Comparison of ENCODE assay signal across 8 cellular contexts in genomic region chr9:35905912-35906679, GRCh38. TPM values are rescaled to one million over a fixed set of nuclear protein-coding genes. Genes with fewer than 3 reads are reported as not detected.
A peak's percentile ranks its signal among the peaks of the same experiment; 100 is the strongest.
DNase-seq lines count a peak whose midpoint lies in the region; ATAC-seq, FAIRE-seq and TF ChIP-seq lines count a peak whose summit lies in the region.

Gene HRCT1, plus strand, starts transcription at chr9:35906202. Its CDS starts 86 bp downstream, at chr9:35906288.

- peak within 1 kb of the TSS in 3 of 4 donors; percentile 22 to 56 (median 25) for H3K4me3 ChIP-seq in esophagus squamous epithelium
- H3K4me3 ChIP-seq in neural progenitor cell = no peak within 1 kb of the TSS

- TF ChIP-seq CTCF in esophagus squamous epithelium (IDR thresholded peaks at IDR 0.05) (no peak), neural progenitor cell (IDR thresholded peaks at IDR 0.05) (no peak)

- peak in 1 of 4 donors; percentile 30 for TF ChIP-seq POLR2A in esophagus squamous epithelium (IDR thresholded peaks at IDR 0.05)

- POLR2A ChIA-PET in activated CD4-positive, alpha-beta T cell treated with anti-CD3 and anti-CD28 coated beads for 36 hours (lab: Charles Lee) = interaction anchor here (0.6 to 0.9 kb wide), 3 partner anchors 39 to 212 kb away, joined by 3 read pairs; partner anchors contain the start of gene CREB3

- H3K9me3 ChIP-seq in esophagus squamous epithelium (no peaks in the 10 kb centered on the region), neural progenitor cell (ENCODE audit: low read depth) (no peaks in the 10 kb centered on the region)

- ATAC-seq in activated CD4-positive, alpha-beta T cell treated with anti-CD3 and anti-CD28 coated beads for 36 hours = no peak
- ATAC-seq in activated T-cell treated with anti-CD3 and anti-CD28 coated beads, Interleukin-2, amount 50 U/mL, for 4 hours = no peak
- no peak for ATAC-seq in HG02588 (IDR thresholded peaks at IDR 0.05; ENCODE audit: unreplicated experiment)

- peaks cover 52% of the 10 kb centered on the region for H3K4me1 Mint-ChIP-seq in neural progenitor cell
- peaks cover 51% of the 10 kb centered on the region for H3K4me1 Mint-ChIP-seq in activated CD4-positive, alpha-beta T cell treated with anti-CD3 and anti-CD28 coated beads for 36 hours
- H3K4me1 Mint-ChIP-seq in activated T-cell treated with anti-CD3 and anti-CD28 coated beads, Interleukin-2, amount 50 U/mL, for 4 hours (ENCODE audit: low read depth) = peaks cover 54% of the 10 kb centered on the region

- no peaks in the 10 kb centered on the region for H3K27me3 Mint-ChIP-seq in neural progenitor cell (ENCODE audit: insufficient read depth, low read depth)
- no peaks in the 10 kb centered on the region for H3K27me3 Mint-ChIP-seq in activated CD4-positive, alpha-beta T cell treated with anti-CD3 and anti-CD28 coated beads for 36 hours
- peaks cover 2% of the 10 kb centered on the region for H3K27me3 Mint-ChIP-seq in activated T-cell treated with anti-CD3 and anti-CD28 coated beads, Interleukin-2, amount 50 U/mL, for 4 hours (ENCODE audit: low read depth)

- H3K4me1 ChIP-seq in esophagus squamous epithelium (peaks cover 45 to 82% (median 58%) of the 10 kb centered on the region in 3 donors), neural progenitor cell (peaks cover 22% of the 10 kb centered on the region)

- peaks cover 7% of the 10 kb centered on the region for H3F3A ChIP-seq in neural progenitor cell (ENCODE audit: low read depth)

- intact Hi-C loops in esophagus squamous epithelium (cut with DNase I) = no loop called here
- intact Hi-C loops in activated CD4-positive, alpha-beta T cell treated with anti-CD3 and anti-CD28 coated beads for 36 hours (cut with DNase I, micrococcal nuclease) = no loop called here

- H3K36me3 ChIP-seq in esophagus squamous epithelium (no peaks in the 10 kb centered on the region), neural progenitor cell (no peaks in the 10 kb centered on the region)

- H3K9me3 Mint-ChIP-seq in neural progenitor cell = no peaks in the 10 kb centered on the region
- no peaks in the 10 kb centered on the region for H3K9me3 Mint-ChIP-seq in activated CD4-positive, alpha-beta T cell treated with anti-CD3 and anti-CD28 coated beads for 36 hours (ENCODE audit: low read depth)
- no peaks in the 10 kb centered on the region for H3K9me3 Mint-ChIP-seq in activated T-cell treated with anti-CD3 and anti-CD28 coated beads, Interleukin-2, amount 50 U/mL, for 4 hours

- FAIRE-seq in RCC 7860 (lab: Jason Lieb, UNC) = peak; percentile 87

- peak within 1 kb of the TSS; percentile 92 for H2AFZ ChIP-seq in neural progenitor cell (replicated peaks)

- H3K27ac ChIP-seq in esophagus squamous epithelium (peak within 1 kb of the TSS; percentile 69 to 95 (median 90)), neural progenitor cell (no peak within 1 kb of the TSS)

- peaks cover 0 to 12% (median 0%) of the 10 kb centered on the region in 4 donors for H3K27me3 ChIP-seq in esophagus squamous epithelium
- peaks cover 14% of the 10 kb centered on the region for H3K27me3 ChIP-seq in neural progenitor cell

- no peak within 1 kb of the TSS for H3K9ac ChIP-seq in neural progenitor cell

- H3K27ac Mint-ChIP-seq in neural progenitor cell = peak within 1 kb of the TSS; percentile 98
- no peak within 1 kb of the TSS for H3K27ac Mint-ChIP-seq in activated CD4-positive, alpha-beta T cell treated with anti-CD3 and anti-CD28 coated beads for 36 hours

- CTCF ChIA-PET in activated CD4-positive, alpha-beta T cell treated with anti-CD3 and anti-CD28 coated beads for 36 hours (lab: Charles Lee) = interaction anchor here (1.0 to 6.6 kb wide), 4 partner anchors 19 to 39 kb away, joined by 3 to 69 read pairs (median 5); no protein-coding TSS in a partner anchor

- DNase-seq in ELR (ENCODE audit: low read depth) = peak; percentile 92
- DNase-seq in RCC 7860 (ENCODE audit: low spot score) = peak; percentile 88
- DNase-seq in esophagus squamous epithelium (lab: John Stamatoyannopoulos, UW) = no peak
- no peak for DNase-seq in neural progenitor cell (ENCODE audit: low spot score)
- no peak for DNase-seq in activated CD4-positive, alpha-beta T cell treated with anti-CD3 and anti-CD28 coated beads for 36 hours
- no peak for DNase-seq in activated T-cell treated with anti-CD3 and anti-CD28 coated beads, Interleukin-2, amount 50 U/mL, for 4 hours
- DNase-seq in NCI-H82 treated with DMSO at 0.1 percent for 48 hours (lab: John Stamatoyannopoulos, UW; ENCODE audit: unreplicated experiment) = no peak

- peak within 1 kb of the TSS; percentile 69 for H3K4me3 Mint-ChIP-seq in neural progenitor cell
- H3K4me3 Mint-ChIP-seq in activated CD4-positive, alpha-beta T cell treated with anti-CD3 and anti-CD28 coated beads for 36 hours = no peak within 1 kb of the TSS
- no peak within 1 kb of the TSS for H3K4me3 Mint-ChIP-seq in activated T-cell treated with anti-CD3 and anti-CD28 coated beads, Interleukin-2, amount 50 U/mL, for 4 hours

- no peaks in the 10 kb centered on the region for H3K79me2 ChIP-seq in neural progenitor cell (ENCODE audit: low read depth)

- H4K20me1 ChIP-seq in neural progenitor cell (ENCODE audit: low read depth) = no peaks in the 10 kb centered on the region

- peak within 1 kb of the TSS; percentile 48 for H3K4me2 ChIP-seq in neural progenitor cell

- no peaks in the 10 kb centered on the region for H3K36me3 Mint-ChIP-seq in neural progenitor cell
- no peaks in the 10 kb centered on the region for H3K36me3 Mint-ChIP-seq in activated CD4-positive, alpha-beta T cell treated with anti-CD3 and anti-CD28 coated beads for 36 hours (ENCODE audit: low read depth)
- no peaks in the 10 kb centered on the region for H3K36me3 Mint-ChIP-seq in activated T-cell treated with anti-CD3 and anti-CD28 coated beads, Interleukin-2, amount 50 U/mL, for 4 hours (ENCODE audit: insufficient read depth)

- 28 to 37% methylated on average over 4 to 9 of the region's 30 CpGs for WGBS in esophagus squamous epithelium, 2 donors

RNA-seq across cellular contexts. Expression of gene HRCT1, which starts in this region (rescaled TPM):
- 1 to 10 TPM in 1 of 4 donors, under 1 TPM in 1, not detected in 2; 0.70 to 4.6 TPM for total RNA-seq in esophagus squamous epithelium
- not detected in 2 replicates for total RNA-seq in neural progenitor cell (ENCODE audit: low replicate concordance)
- total RNA-seq in activated CD4-positive, alpha-beta T cell treated with anti-CD3 and anti-CD28 coated beads for 36 hours = not detected
- not detected for total RNA-seq in activated T-cell treated with anti-CD3 and anti-CD28 coated beads, Interleukin-2, amount 50 U/mL, for 4 hours

Comparison
In these comparisons a context has a peak if more than half of its experiments do, and no peak if none do; other contexts are left out.
1. DNase-seq: peak in ELR (single experiment) and RCC 7860 (single experiment); none in esophagus squamous epithelium (single experiment), neural progenitor cell (single experiment), activated CD4-positive, alpha-beta T cell treated with anti-CD3 and anti-CD28 coated beads for 36 hours (single experiment), activated T-cell treated with anti-CD3 and anti-CD28 coated beads, Interleukin-2, amount 50 U/mL, for 4 hours (single experiment) and NCI-H82 treated with DMSO at 0.1 percent for 48 hours (single experiment).